ENCODE assay signal across 10 cellular contexts in the genomic region with DNA sequence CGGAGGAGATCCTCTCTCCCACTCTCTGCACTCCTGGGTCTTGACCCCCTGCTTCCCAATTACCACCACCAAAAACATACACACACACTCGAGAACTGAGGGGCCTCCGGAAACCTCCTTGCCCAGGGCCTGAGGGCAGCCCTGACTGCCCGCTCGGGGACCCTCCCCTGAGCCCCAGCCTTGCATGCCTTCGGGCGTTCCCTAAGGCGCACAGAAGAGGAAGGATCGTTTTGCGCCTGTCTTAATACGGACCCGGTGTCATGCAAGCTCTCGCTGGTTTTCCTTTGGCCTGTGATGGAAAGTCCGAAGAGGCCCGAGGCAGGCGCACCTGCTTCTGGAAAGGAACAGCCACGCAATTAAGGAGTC. TPM values are rescaled to one million over a fixed set of nuclear protein-coding genes. Genes with fewer than 3 reads are reported as not detected.
DNase-seq lines count a peak whose midpoint lies in the region; TF ChIP-seq lines count a peak whose summit lies in the region.
"Had no signal": no experiment of that assay in that cellular context is flagged by ENCODE, and none has a peak within 500 bp of the region (broad histone marks: within the 10 kb centered on the region; RNA-seq: fewer than 3 reads in every experiment).

No MANE protein-coding gene starts in this region.

- H3K4me1 Mint-ChIP-seq in nephron: peaks cover 13% of the 10 kb centered on the region
- peaks cover 2 to 13% (median 8%) of the 10 kb centered on the region in 3 donors for H3K4me1 Mint-ChIP-seq in CD8-positive, alpha-beta memory T cell

- peaks cover 0 to 38% (median 18%) of the 10 kb centered on the region in 11 experiments; a peak in 12 of 22 replicates for H4K20me1 ChIP-seq in BLaER1 treated with 17β-estradiol and CSF1 and Interleukin-3, amounts not matched to agents 10 nM and 100 nM

- CTCF ChIA-PET in CD8-positive, alpha-beta memory T cell (lab: Charles Lee): no interaction called here

- peak overlapping the region; percentile 83 to 99 (median 97); a peak in 20 of 22 replicates for H3K4me2 ChIP-seq in BLaER1 treated with 17β-estradiol and CSF1 and Interleukin-3, amounts not matched to agents 10 nM and 100 nM

- peaks cover 94% of the 10 kb centered on the region for H3K27me3 Mint-ChIP-seq in nephron (ENCODE audit: low read depth)
- H3K27me3 Mint-ChIP-seq in CD8-positive, alpha-beta memory T cell: peaks cover 38 to 80% of the 10 kb centered on the region in 2 donors

- no peak overlapping the region for H3K27ac ChIP-seq in BLaER1 treated with 17β-estradiol and CSF1 and Interleukin-3, amounts not matched to agents 10 nM and 100 nM
- no peak overlapping the region for H3K27ac ChIP-seq in CD8-positive, alpha-beta memory T cell (ENCODE audit: low read depth, low read length)

- H3K36me3 ChIP-seq in BLaER1 treated with 17β-estradiol and CSF1 and Interleukin-3, amounts not matched to agents 10 nM and 100 nM: no peaks in the 10 kb centered on the region
- H3K36me3 ChIP-seq in adipocyte (ENCODE audit: control insufficient read depth, insufficient read depth, low read length, severe bottlenecking) (no peaks in the 10 kb centered on the region), BE2C (no peaks in the 10 kb centered on the region)
- H3K36me3 ChIP-seq in CD8-positive, alpha-beta memory T cell (ENCODE audit: insufficient read depth, low read length): no peaks in the 10 kb centered on the region

- H3K36me3 Mint-ChIP-seq in nephron (ENCODE audit: low read depth): no peaks in the 10 kb centered on the region
- H3K36me3 Mint-ChIP-seq in CD8-positive, alpha-beta memory T cell: no peaks in the 10 kb centered on the region

- TF ChIP-seq CTCF in HFF-Myc (IDR thresholded peaks at IDR 0.05; ENCODE audit: low read depth, low read length, missing control alignments): no peak
- peak in 1 of 3 experiments; percentile 8 for TF ChIP-seq CTCF in nephron (IDR thresholded peaks at IDR 0.05; ENCODE audit: unreplicated experiment in 3 of 3)
- no peak for TF ChIP-seq CTCF in foreskin fibroblast (IDR thresholded peaks at IDR 0.05; ENCODE audit: low read depth, low read length)
- TF ChIP-seq CTCF in BE2C (IDR thresholded peaks at IDR 0.05; ENCODE audit: low read depth, low read length): no peak

- peak overlapping the region; percentile 89 to 94 (median 92) for H3K4me3 Mint-ChIP-seq in nephron
- no peak overlapping the region for H3K4me3 Mint-ChIP-seq in CD8-positive, alpha-beta memory T cell
- H3K4me3 Mint-ChIP-seq: central memory CD8-positive, alpha-beta T cell had no signal

- peak overlapping the region; percentile 61 to 77 (median 69) for H3K4me3 ChIP-seq in BLaER1 treated with 17β-estradiol and CSF1 and Interleukin-3, amounts not matched to agents 10 nM and 100 nM
- peak overlapping the region; percentile 27; the same call in 1 of the 2 replicates for H3K4me3 ChIP-seq in HFF-Myc (replicated peaks; ENCODE audit: low read depth, low read length)
- peak overlapping the region; percentile 80 for H3K4me3 ChIP-seq in adipocyte (ENCODE audit: low read length)
- no peak overlapping the region for H3K4me3 ChIP-seq in foreskin fibroblast (ENCODE audit: low read depth in 1 of 2, low read length in 2 of 2)
- no peak overlapping the region; the same call in 1 of the 2 replicates for H3K4me3 ChIP-seq in BE2C (ENCODE audit: low read depth, low read length)
- H3K4me3 ChIP-seq in CD8-positive, alpha-beta memory T cell (ENCODE audit: low read length): no peak overlapping the region

- H3K9me3 Mint-ChIP-seq in nephron: no peaks in the 10 kb centered on the region
- H3K9me3 Mint-ChIP-seq in CD8-positive, alpha-beta memory T cell: no peaks in the 10 kb centered on the region
- H3K9me3 Mint-ChIP-seq: central memory CD8-positive, alpha-beta T cell had no signal

- POLR2A ChIA-PET in CD8-positive, alpha-beta memory T cell (lab: Charles Lee): no interaction called here

- H3K4me1 ChIP-seq in BLaER1 treated with 17β-estradiol and CSF1 and Interleukin-3, amounts not matched to agents 10 nM and 100 nM: peaks cover 8 to 34% (median 19%) of the 10 kb centered on the region in 10 experiments; a peak in 17 of 20 replicates
- H3K4me1 ChIP-seq in adipocyte (ENCODE audit: control insufficient read depth, insufficient read depth, low read length): peaks cover 5% of the 10 kb centered on the region
- H3K4me1 ChIP-seq in BE2C: no peaks in the 10 kb centered on the region
- H3K4me1 ChIP-seq in CD8-positive, alpha-beta memory T cell (ENCODE audit: insufficient read depth, low read length): no peaks in the 10 kb centered on the region

- H3K27ac Mint-ChIP-seq in nephron: peak overlapping the region; percentile 69 to 88 (median 86)
- no peak overlapping the region for H3K27ac Mint-ChIP-seq in CD8-positive, alpha-beta memory T cell

- H3K9ac ChIP-seq in BLaER1 treated with 17β-estradiol and CSF1 and Interleukin-3, amounts not matched to agents 10 nM and 100 nM: peak overlapping the region in 6 of 11 experiments; percentile 39 to 81 (median 74); a peak in 8 of 22 replicates
- no peak overlapping the region for H3K9ac ChIP-seq in adipocyte (ENCODE audit: low read length)

- no peaks in the 10 kb centered on the region for H3K9me3 ChIP-seq in BLaER1 treated with 17β-estradiol and CSF1 and Interleukin-3, amounts not matched to agents 10 nM and 100 nM (replicated peaks in 1 of 11)
- H3K9me3 ChIP-seq in adipocyte (ENCODE audit: control insufficient read depth, low read length): no peaks in the 10 kb centered on the region
- H3K9me3 ChIP-seq in BE2C: no peaks in the 10 kb centered on the region
- no peaks in the 10 kb centered on the region for H3K9me3 ChIP-seq in CD8-positive, alpha-beta memory T cell (ENCODE audit: low read length)

- H3K27me3 ChIP-seq in BLaER1 treated with 17β-estradiol and CSF1 and Interleukin-3, amounts not matched to agents 10 nM and 100 nM: peaks cover 53 to 65% (median 58%) of the 10 kb centered on the region in 11 experiments
- H3K27me3 ChIP-seq in adipocyte (replicated peaks; ENCODE audit: control insufficient read depth, insufficient read depth, low read length) (peaks cover 74% of the 10 kb centered on the region), BE2C (peaks cover 43% of the 10 kb centered on the region)
- no peaks in the 10 kb centered on the region for H3K27me3 ChIP-seq in CD8-positive, alpha-beta memory T cell (ENCODE audit: insufficient read depth, low read length, poor library complexity, severe bottlenecking)

- no peak for DNase-seq in HFF-Myc (ENCODE audit: extremely low read depth, low read depth)
- no peak for DNase-seq in adipocyte (ENCODE audit: low read depth)
- DNase-seq in foreskin fibroblast: no peak
- no peak for DNase-seq in BE2C
- DNase-seq in CD8-positive, alpha-beta memory T cell: no peak
- no peak for DNase-seq in globus pallidus (ENCODE audit: low spot score)

RNA-seq across cellular contexts. Expression of gene POU3F3, which starts 19.8 kb away (rescaled TPM):
- polyA plus RNA-seq in BE2C (2012; ENCODE audit: insufficient read depth, insufficient read length, low read depth): not detected
- not detected for total RNA-seq in CD8-positive, alpha-beta memory T cell
- polyA plus RNA-seq in CD8-positive, alpha-beta memory T cell: not detected
- total RNA-seq: myocyte had no signal

Comparison
In these comparisons a context has a peak if more than half of its experiments do, and no peak if none do; other contexts are left out.
1. H3K4me3 ChIP-seq: peak in BLaER1 treated with 17β-estradiol and CSF1 and Interleukin-3, amounts not matched to agents 10 nM and 100 nM (10 of 10), HFF-Myc (single experiment) and adipocyte (single experiment); none in foreskin fibroblast (0 of 2), BE2C (single experiment) and CD8-positive, alpha-beta memory T cell (single experiment).
2. H3K27ac Mint-ChIP-seq: peak in nephron (3 of 3); none in CD8-positive, alpha-beta memory T cell (0 of 8).
3. H3K4me3 Mint-ChIP-seq: peak in nephron (3 of 3); none in CD8-positive, alpha-beta memory T cell (0 of 7).